18 cellular contexts compared by ENCODE assay signal in the genomic region with DNA sequence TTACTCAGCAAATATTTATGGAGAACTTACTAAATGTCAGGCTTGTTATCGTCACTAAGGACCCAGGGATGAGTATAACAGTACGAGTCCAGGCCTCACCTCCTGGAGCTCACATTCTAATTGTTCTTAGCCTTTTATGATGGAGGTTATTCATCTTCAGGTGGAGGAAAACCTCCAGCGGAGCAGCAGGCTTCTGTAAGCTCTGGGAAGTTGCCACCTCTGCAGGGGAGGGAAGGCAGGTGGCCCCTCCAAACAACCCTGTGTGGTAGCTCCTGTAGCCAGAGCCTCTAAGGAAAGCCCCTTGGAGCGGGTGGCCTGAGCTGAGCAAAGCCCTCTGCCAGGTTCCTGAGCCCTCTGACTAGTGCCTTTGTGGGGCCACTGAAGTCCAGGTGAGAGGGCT.
"Had no signal": no experiment of that assay in that cellular context is flagged by ENCODE, and none has a peak within 500 bp of the region (broad histone marks: within the 10 kb centered on the region; RNA-seq: fewer than 3 reads in every experiment).

No MANE protein-coding gene starts in this region.

- H3K4me1 Mint-ChIP-seq: memory B cell, natural killer cell had no signal

- H3K36me3 Mint-ChIP-seq: memory B cell, natural killer cell had no signal

- H3K4me1 ChIP-seq: lower lobe of right lung, pancreas, thyroid gland, upper lobe of left lung had no signal

- DNase-seq: cerebellar nuclear complex; cortex of kidney; effector memory CD8-positive, alpha-beta T cell; left ventricle myocardium superior; lower lobe of right lung; natural killer cell; pancreas; stimulated activated CD4-positive, alpha-beta T cell treated with anti-CD3 and anti-CD28 coated beads, Interleukin-12 subunit alpha, Interleukin-12 subunit beta, amount 100 ng/mL, for 4 hours; stimulated activated CD4-positive, alpha-beta T cell treated with anti-CD3 and anti-CD28 coated beads, Interleukin-1b, Interleukin-23, amount 100 ng/mL, for 48 hours; stimulated activated CD4-positive, alpha-beta T cell treated with anti-CD3 and anti-CD28 coated beads, Interleukin-4, amount 100 ng/mL, for 1 hour; stimulated activated CD8-positive, alpha-beta memory T cell treated with anti-CD3 and anti-CD28 coated beads, Interleukin-4, amount 100 ng/mL, for 48 hours; stimulated activated naive CD4-positive, alpha-beta T cell; stomach; upper lobe of left lung had no signal

- H3K36me3 ChIP-seq: lower lobe of right lung, neutrophil, pancreas, stomach, thyroid gland, upper lobe of left lung had no signal

- H3K4me3 ChIP-seq: lower lobe of right lung, pancreas, smooth muscle cell, stomach, thyroid gland, upper lobe of left lung had no signal

- H3K4me2 ChIP-seq: smooth muscle cell had no signal

- H3K4me3 Mint-ChIP-seq: effector memory CD8-positive, alpha-beta T cell; memory B cell; natural killer cell had no signal

- H3K27ac ChIP-seq: lower lobe of right lung, neutrophil, pancreas, stomach, thyroid gland, upper lobe of left lung had no signal

- ATAC-seq: effector memory CD8-positive, alpha-beta T cell; left ventricle myocardium superior; lower lobe of right lung; natural killer cell; pancreas had no signal

- H3K27ac Mint-ChIP-seq: effector memory CD8-positive, alpha-beta T cell; memory B cell; natural killer cell had no signal

- H3K9me3 ChIP-seq: lower lobe of right lung, neutrophil, pancreas, stomach, thyroid gland, upper lobe of left lung had no signal

- H3K9me3 Mint-ChIP-seq: effector memory CD8-positive, alpha-beta T cell; memory B cell; natural killer cell had no signal

- H3K27me3 ChIP-seq: pancreas, thyroid gland, upper lobe of left lung had no signal
